ENCODE assay signal across 25 cellular contexts in the genomic region with DNA sequence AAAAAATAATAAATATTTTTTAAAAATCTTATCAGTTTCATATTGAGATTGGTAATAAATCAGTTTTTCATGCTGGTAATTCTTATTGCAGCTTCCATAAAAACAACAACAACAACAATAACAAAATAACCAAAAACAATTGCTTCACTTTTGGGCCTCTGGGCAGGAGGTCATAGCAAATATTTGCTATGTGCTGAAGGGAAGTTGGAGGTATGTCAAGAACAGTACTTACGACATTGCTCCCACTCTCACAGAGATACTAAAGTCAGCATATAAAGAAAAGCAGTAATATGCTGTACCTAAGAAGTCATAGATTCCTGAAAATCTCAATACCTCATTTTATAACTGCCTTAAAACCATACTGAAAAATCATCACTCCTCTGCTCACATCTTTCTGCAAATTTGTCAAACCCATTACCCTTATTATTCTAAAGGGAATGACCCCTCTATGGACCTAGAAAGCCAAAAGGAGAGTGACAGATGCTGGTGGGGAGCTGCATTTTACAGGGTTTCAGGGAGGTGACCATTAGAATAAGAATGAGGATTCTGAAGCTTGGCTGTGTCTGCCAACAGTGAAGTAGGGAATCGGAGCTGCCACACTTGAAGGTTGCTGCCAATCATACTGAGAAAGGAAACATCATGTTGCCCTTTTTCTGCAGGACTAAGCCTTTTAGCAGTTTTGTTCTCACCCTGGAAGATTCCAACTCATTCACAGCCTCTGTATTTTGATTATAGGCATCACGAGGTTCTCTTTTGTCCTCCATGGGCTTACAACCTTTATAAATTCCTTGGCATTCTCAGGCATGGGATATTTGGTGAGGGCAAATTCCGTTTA.
DNase-seq lines count a peak whose midpoint lies in the region; ATAC-seq, FAIRE-seq and TF ChIP-seq lines count a peak whose summit lies in the region.
"Had no signal": no experiment of that assay in that cellular context is flagged by ENCODE, and none has a peak within 500 bp of the region (broad histone marks: within the 10 kb centered on the region; RNA-seq: fewer than 3 reads in every experiment).

No MANE protein-coding gene starts in this region.

- intact Hi-C loops in HepG2 (cut with micrococcal nuclease; ENCODE audit: unreplicated experiment) (no loop called here), upper lobe of right lung (cut with DNase I) (no loop called here)

- no peak for DNase-seq in HepG2 (ENCODE audit: low spot score)
- no peak for DNase-seq in left lobe of liver (ENCODE audit: low spot score)
- no peak for DNase-seq in upper lobe of right lung
- DNase-seq in Ammon's horn (ENCODE audit: low spot score), result no peak
- no peak for DNase-seq in NCI-H1436 (lab: John Stamatoyannopoulos, UW)
- DNase-seq: 8988T; C1 segment of cervical spinal cord; CD8-positive, alpha-beta memory T cell; DMS53; GF-D8; HCEC 1CT; IMR-90; NCI-H1105; NCI-H2029 treated with DMSO at 0.1 percent for 48 hours; NCI-H226; NCI-H524 treated with DMSO at 0.1 percent for 48 hours; NCI-H82; SHP77 treated with DMSO at 0.1 percent for 48 hours had no signal

- H3K27me3 ChIP-seq in liver (ENCODE audit: control insufficient read depth in 4 of 4, insufficient read depth in 4 of 4, low read length in 3 of 4) (no peaks in the 10 kb centered on the region), HepG2 (ENCODE audit: control insufficient read depth in 1 of 2, insufficient read depth in 2 of 2, low read length in 2 of 2) (no peaks in the 10 kb centered on the region), ectodermal cell (ENCODE audit: control insufficient read depth, insufficient read depth, low read length, poor library complexity, severe bottlenecking) (no peaks in the 10 kb centered on the region), upper lobe of right lung (no peaks in the 10 kb centered on the region)

- no peaks in the 10 kb centered on the region for H4K20me1 ChIP-seq in HepG2 (ENCODE audit: insufficient read depth, low read length)

- peak overlapping the region; percentile 40 to 51 for H3K27ac ChIP-seq in liver (ENCODE audit: low read depth in 1 of 2, low read length in 2 of 2)
- no peak overlapping the region for H3K27ac ChIP-seq in HepG2 (ENCODE audit: extremely low read length, insufficient read depth, low read length)
- peak overlapping the region; percentile 21 for H3K27ac ChIP-seq in ectodermal cell (ENCODE audit: insufficient read depth, low read depth, low read length, poor library complexity, severe bottlenecking)
- H3K27ac ChIP-seq in upper lobe of right lung, result no peak overlapping the region
- H3K27ac ChIP-seq: KMS-11, RWPE1, SK-N-MC had no signal

- peak in 1 of 2 donors; percentile 47 for TF ChIP-seq RAD21 in liver (IDR thresholded peaks at IDR 0.05)
- no peak for TF ChIP-seq RAD21 in HepG2 (CRISPR knock-in tag; IDR thresholded peaks at IDR 0.05)

- TF ChIP-seq EP300 in HepG2 (IDR thresholded peaks at IDR 0.05; ENCODE audit: low read depth in 2 of 2, low read length in 2 of 2), result no peak
- TF ChIP-seq EP300 in HepG2 (CRISPR knock-in tag; IDR thresholded peaks at IDR 0.05; ENCODE audit: borderline replicate concordance), result no peak

- TF ChIP-seq CTCF in liver (IDR thresholded peaks at IDR 0.05; ENCODE audit: low read depth, low read length, missing input control) (no peak), HepG2 (CRISPR knock-in tag; IDR thresholded peaks at IDR 0.05) (no peak), upper lobe of right lung (IDR thresholded peaks at IDR 0.05) (no peak)

- no TSS peak for BruUV-seq in HepG2 (replicated peaks; lab: Mats Ljungman, UMichigan)

- FAIRE-seq in HepG2 (lab: Jason Lieb, UNC), result no peak
- FAIRE-seq: D721Med had no signal

- CTCF ChIA-PET in HepG2 (lab: Yijun Ruan, JAX; ENCODE audit: low intra/inter-chr PET ratio, low total read pairs), result no interaction called here

- H3K9me3 ChIP-seq in liver (ENCODE audit: control insufficient read depth in 4 of 4, low read length in 3 of 4) (no peaks in the 10 kb centered on the region), HepG2 (ENCODE audit: low read length) (no peaks in the 10 kb centered on the region), ectodermal cell (ENCODE audit: control insufficient read depth, low read length) (no peaks in the 10 kb centered on the region), upper lobe of right lung (no peaks in the 10 kb centered on the region)

- TF ChIP-seq POLR2A in HepG2 (IDR thresholded peaks at IDR 0.05; ENCODE audit: insufficient read depth in 1 of 2, low read depth in 2 of 2, low read length in 2 of 2), result no peak

- H3K4me1 ChIP-seq in liver (ENCODE audit: control insufficient read depth in 4 of 4, insufficient read depth in 4 of 4, low read length in 3 of 4), result peaks cover 4 to 21% (median 16%) of the 10 kb centered on the region in 4 donors
- H3K4me1 ChIP-seq in HepG2 (ENCODE audit: insufficient read depth, low read length), result no peaks in the 10 kb centered on the region
- peaks cover 13% of the 10 kb centered on the region for H3K4me1 ChIP-seq in ectodermal cell (ENCODE audit: control insufficient read depth, insufficient read depth, low read length)
- H3K4me1 ChIP-seq in upper lobe of right lung, result peaks cover 7% of the 10 kb centered on the region

- WGBS in liver, result 18% methylated on average over 4 of the region's 4 CpGs
- WGBS in HepG2 (ENCODE audit: low lambda C conversion rate), result 21% methylated on average over 4 of the region's 4 CpGs
- WGBS in ectodermal cell, 2 experiments, result 7 to 28% methylated on average over 3 to 4 of the region's 4 CpGs

- no peak overlapping the region for H3K4me3 ChIP-seq in liver (ENCODE audit: low read depth in 1 of 3, low read length in 3 of 3)
- no peak overlapping the region for H3K4me3 ChIP-seq in HepG2 (replicated peaks in 1 of 3; ENCODE audit: insufficient read depth in 1 of 3, low read depth in 2 of 3, low read length in 3 of 3)
- H3K4me3 ChIP-seq in ectodermal cell (ENCODE audit: insufficient read depth, low read depth, low read length), result no peak overlapping the region
- no peak overlapping the region for H3K4me3 ChIP-seq in upper lobe of right lung
- H3K4me3 ChIP-seq: SK-N-MC had no signal

- no peak overlapping the region for H2AFZ ChIP-seq in HepG2 (ENCODE audit: low read length)

- in situ Hi-C loops in HepG2 (cut with HindIII; ENCODE audit: extremely low pct_ligation_motif_present, low pct_unique_long_range_greater_than_20kb), result no loop called here

- H3K9ac ChIP-seq in liver (ENCODE audit: low read depth in 1 of 2, low read length in 2 of 2) (no peak overlapping the region), HepG2 (ENCODE audit: insufficient read depth, low read depth, low read length) (no peak overlapping the region)
- H3K9ac ChIP-seq: KMS-11 had no signal

- H3K36me3 ChIP-seq in liver (ENCODE audit: control insufficient read depth in 4 of 4, insufficient read depth in 3 of 4, low read depth in 1 of 4, low read length in 3 of 4) (no peaks in the 10 kb centered on the region), HepG2 (replicated peaks in 1 of 2; ENCODE audit: control insufficient read depth in 1 of 2, insufficient read depth in 2 of 2, low read length in 2 of 2) (no peaks in the 10 kb centered on the region), ectodermal cell (ENCODE audit: control insufficient read depth, insufficient read depth, low read length) (no peaks in the 10 kb centered on the region), upper lobe of right lung (no peaks in the 10 kb centered on the region)

- ATAC-seq in HepG2 (no peak), left lobe of liver (peak; percentile 91), upper lobe of right lung (peak; percentile 65), HG03460 (IDR thresholded peaks at IDR 0.05; ENCODE audit: unreplicated experiment) (no peak)

- H3K4me2 ChIP-seq in HepG2 (ENCODE audit: low read depth, low read length), result no peak overlapping the region
- H3K4me2 ChIP-seq: KMS-11 had no signal

- H3K79me2 ChIP-seq in HepG2 (ENCODE audit: insufficient read depth, low read length), result no peaks in the 10 kb centered on the region

- POLR2A ChIA-PET in HepG2 (lab: Yijun Ruan, JAX), result no interaction called here

TF ChIP-seq in liver, 16 proteins besides CTCF, POLR2A, EP300 and RAD21 (continues in another document):
- TF ChIP-seq, protein P1, sequence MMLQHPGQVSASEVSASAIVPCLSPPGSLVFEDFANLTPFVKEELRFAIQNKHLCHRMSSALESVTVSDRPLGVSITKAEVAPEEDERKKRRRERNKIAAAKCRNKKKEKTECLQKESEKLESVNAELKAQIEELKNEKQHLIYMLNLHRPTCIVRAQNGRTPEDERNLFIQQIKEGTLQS (IDR thresholded peaks at IDR 0.05), result peak; percentile 35

TF ChIP-seq in HepG2, 621 proteins besides CTCF, POLR2A, EP300 and RAD21:
- TF ChIP-seq ZNF143 (CRISPR knock-in tag; IDR thresholded peaks at IDR 0.05), result no peak
- TF ChIP-seq JDP2 (CRISPR knock-in tag; IDR thresholded peaks at IDR 0.05; ENCODE audit: borderline replicate concordance), result no peak
- no peak for TF ChIP-seq ZNF207 (IDR thresholded peaks at IDR 0.05; ENCODE audit: borderline replicate concordance)
- TF ChIP-seq BORCS8-MEF2B (CRISPR knock-in tag; IDR thresholded peaks at IDR 0.05), result no peak
- TF ChIP-seq, protein P2, sequence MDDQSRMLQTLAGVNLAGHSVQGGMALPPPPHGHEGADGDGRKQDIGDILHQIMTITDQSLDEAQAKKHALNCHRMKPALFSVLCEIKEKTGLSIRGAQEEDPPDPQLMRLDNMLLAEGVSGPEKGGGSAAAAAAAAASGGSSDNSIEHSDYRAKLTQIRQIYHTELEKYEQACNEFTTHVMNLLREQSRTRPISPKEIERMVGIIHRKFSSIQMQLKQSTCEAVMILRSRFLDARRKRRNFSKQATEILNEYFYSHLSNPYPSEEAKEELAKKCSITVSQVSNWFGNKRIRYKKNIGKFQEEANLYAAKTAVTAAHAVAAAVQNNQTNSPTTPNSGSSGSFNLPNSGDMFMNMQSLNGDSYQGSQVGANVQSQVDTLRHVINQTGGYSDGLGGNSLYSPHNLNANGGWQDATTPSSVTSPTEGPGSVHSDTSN (CRISPR knock-in tag; IDR thresholded peaks at IDR 0.05; ENCODE audit: borderline replicate concordance), result no peak
- TF ChIP-seq CBFB (CRISPR knock-in tag; IDR thresholded peaks at IDR 0.05), result no peak
- TF ChIP-seq ELF3 (CRISPR knock-in tag; IDR thresholded peaks at IDR 0.05), result no peak
- no peak for TF ChIP-seq SOX13 (IDR thresholded peaks at IDR 0.05)
- no peak for TF ChIP-seq SOX13 (CRISPR knock-in tag; conservative IDR thresholded peaks at IDR 0.05 in 1 of 2, IDR thresholded peaks at IDR 0.05 in 1 of 2)

Comparison
In these comparisons a context has a peak if more than half of its experiments do, and no peak if none do; other contexts are left out.
1. H3K27ac ChIP-seq: peak in liver (2 of 2) and ectodermal cell (single experiment); none in HepG2 (single experiment) and upper lobe of right lung (single experiment).
2. ATAC-seq: peak in left lobe of liver (single experiment) and upper lobe of right lung (single experiment); none in HepG2 (single experiment) and HG03460 (single experiment).